Comparison of ENCODE assay signal across 21 cellular contexts in genomic region chr6:16150098-16150497, GRCh38. TPM values are rescaled to one million over a fixed set of nuclear protein-coding genes. Genes with fewer than 3 reads are reported as not detected.
A peak's percentile ranks its signal among the peaks of the same experiment; 100 is the strongest.
DNase-seq lines count a peak whose midpoint lies in the region; ATAC-seq and TF ChIP-seq lines count a peak whose summit lies in the region.
"Had no signal": no experiment of that assay in that cellular context is flagged by ENCODE, and none has a peak within 500 bp of the region (broad histone marks: within the 10 kb centered on the region; RNA-seq: fewer than 3 reads in every experiment).

No MANE protein-coding gene starts in this region.

- no peak overlapping the region for H3K4me3 ChIP-seq in lower lobe of right lung
- H3K4me3 ChIP-seq: A549, HAP-1 had no signal

- H3K27ac Mint-ChIP-seq in activated naive CD8-positive, alpha-beta T cell = peak overlapping the region; percentile 22
- no peak overlapping the region for H3K27ac Mint-ChIP-seq in activated naive CD8-positive, alpha-beta T cell treated with anti-CD3 and anti-CD28 coated beads for 36 hours
- peak overlapping the region in 2 of 3 donors; percentile 0 to 76 for H3K27ac Mint-ChIP-seq in IgD-negative memory B cell
- H3K27ac Mint-ChIP-seq in central memory CD8-positive, alpha-beta T cell (ENCODE audit: low read depth) = peak overlapping the region; percentile 10
- H3K27ac Mint-ChIP-seq in stimulated activated effector memory CD8-positive, alpha-beta T cell treated with anti-CD3 and anti-CD28 coated beads, Interleukin-12 subunit alpha, Interleukin-12 subunit beta, amount 100 ng/mL, for 72 hours = peak overlapping the region; percentile 27

- H3K27me3 ChIP-seq in lower lobe of right lung (ENCODE audit: low read depth) = no peaks in the 10 kb centered on the region

- no peak for ATAC-seq in central memory CD8-positive, alpha-beta T cell (replicated peaks; ENCODE audit: extremely low read depth, poor library complexity, severe bottlenecking)
- no peak for ATAC-seq in stimulated activated effector memory CD8-positive, alpha-beta T cell treated with anti-CD3 and anti-CD28 coated beads, Interleukin-12 subunit alpha, Interleukin-12 subunit beta, amount 100 ng/mL, for 72 hours
- ATAC-seq in lower lobe of right lung = no peak
- ATAC-seq: A549 had no signal

- intact Hi-C loops in lower lobe of right lung (cut with DNase I) = no loop called here

- peaks cover 27% of the 10 kb centered on the region for H3K4me1 Mint-ChIP-seq in activated naive CD8-positive, alpha-beta T cell (ENCODE audit: low read depth)
- H3K4me1 Mint-ChIP-seq in activated naive CD8-positive, alpha-beta T cell treated with anti-CD3 and anti-CD28 coated beads for 36 hours = no peaks in the 10 kb centered on the region
- H3K4me1 Mint-ChIP-seq in IgD-negative memory B cell = no peaks in the 10 kb centered on the region
- peaks cover 21% of the 10 kb centered on the region for H3K4me1 Mint-ChIP-seq in central memory CD8-positive, alpha-beta T cell
- peaks cover 18% of the 10 kb centered on the region for H3K4me1 Mint-ChIP-seq in stimulated activated effector memory CD8-positive, alpha-beta T cell treated with anti-CD3 and anti-CD28 coated beads, Interleukin-12 subunit alpha, Interleukin-12 subunit beta, amount 100 ng/mL, for 72 hours

- peaks cover 29% of the 10 kb centered on the region for H3K4me1 ChIP-seq in lower lobe of right lung

- H3K36me3 ChIP-seq in lower lobe of right lung = peaks cover 69% of the 10 kb centered on the region

- TF ChIP-seq CTCF in lower lobe of right lung (IDR thresholded peaks at IDR 0.05) = no peak

- no peak overlapping the region for H3K4me3 Mint-ChIP-seq in activated naive CD8-positive, alpha-beta T cell
- no peak overlapping the region for H3K4me3 Mint-ChIP-seq in activated naive CD8-positive, alpha-beta T cell treated with anti-CD3 and anti-CD28 coated beads for 36 hours
- no peak overlapping the region for H3K4me3 Mint-ChIP-seq in IgD-negative memory B cell
- peak overlapping the region; percentile 10 for H3K4me3 Mint-ChIP-seq in central memory CD8-positive, alpha-beta T cell
- H3K4me3 Mint-ChIP-seq in stimulated activated effector memory CD8-positive, alpha-beta T cell treated with anti-CD3 and anti-CD28 coated beads, Interleukin-12 subunit alpha, Interleukin-12 subunit beta, amount 100 ng/mL, for 72 hours = no peak overlapping the region

- peaks cover 4% of the 10 kb centered on the region for H3K9me3 Mint-ChIP-seq in activated naive CD8-positive, alpha-beta T cell (ENCODE audit: low read depth)
- H3K9me3 Mint-ChIP-seq in activated naive CD8-positive, alpha-beta T cell treated with anti-CD3 and anti-CD28 coated beads for 36 hours = peaks cover 2% of the 10 kb centered on the region
- peaks cover 0 to 4% (median under 1%) of the 10 kb centered on the region in 3 donors for H3K9me3 Mint-ChIP-seq in IgD-negative memory B cell
- H3K9me3 Mint-ChIP-seq in central memory CD8-positive, alpha-beta T cell = no peaks in the 10 kb centered on the region
- peaks cover under 1% of the 10 kb centered on the region for H3K9me3 Mint-ChIP-seq in stimulated activated effector memory CD8-positive, alpha-beta T cell treated with anti-CD3 and anti-CD28 coated beads, Interleukin-12 subunit alpha, Interleukin-12 subunit beta, amount 100 ng/mL, for 72 hours

- no peaks in the 10 kb centered on the region for H3K27me3 Mint-ChIP-seq in activated naive CD8-positive, alpha-beta T cell
- no peaks in the 10 kb centered on the region for H3K27me3 Mint-ChIP-seq in activated naive CD8-positive, alpha-beta T cell treated with anti-CD3 and anti-CD28 coated beads for 36 hours
- H3K27me3 Mint-ChIP-seq in IgD-negative memory B cell = no peaks in the 10 kb centered on the region
- no peaks in the 10 kb centered on the region for H3K27me3 Mint-ChIP-seq in central memory CD8-positive, alpha-beta T cell

- peaks cover 47% of the 10 kb centered on the region for H3K36me3 Mint-ChIP-seq in activated naive CD8-positive, alpha-beta T cell
- peaks cover 60% of the 10 kb centered on the region for H3K36me3 Mint-ChIP-seq in activated naive CD8-positive, alpha-beta T cell treated with anti-CD3 and anti-CD28 coated beads for 36 hours
- H3K36me3 Mint-ChIP-seq in IgD-negative memory B cell = peaks cover 16% of the 10 kb centered on the region
- H3K36me3 Mint-ChIP-seq in central memory CD8-positive, alpha-beta T cell (ENCODE audit: insufficient read depth) = peaks cover 68% of the 10 kb centered on the region
- peaks cover 68% of the 10 kb centered on the region for H3K36me3 Mint-ChIP-seq in stimulated activated effector memory CD8-positive, alpha-beta T cell treated with anti-CD3 and anti-CD28 coated beads, Interleukin-12 subunit alpha, Interleukin-12 subunit beta, amount 100 ng/mL, for 72 hours

- DNase-seq in activated naive CD8-positive, alpha-beta T cell treated with anti-CD3 and anti-CD28 coated beads for 36 hours = no peak
- no peak for DNase-seq in central memory CD8-positive, alpha-beta T cell (ENCODE audit: low spot score in 2 of 2)
- DNase-seq in stimulated activated effector memory CD8-positive, alpha-beta T cell treated with anti-CD3 and anti-CD28 coated beads, Interleukin-12 subunit alpha, Interleukin-12 subunit beta, amount 100 ng/mL, for 72 hours (ENCODE audit: low spot score in 2 of 2) = peak in 1 of 2 donors; percentile 44
- DNase-seq in SKM-1 treated with dmso at 0.1 percent for 144 hours (lab: John Stamatoyannopoulos, UW; ENCODE audit: unreplicated experiment) (no peak), inferior parietal cortex (ENCODE audit: extremely low spot score) (no peak), lower lobe of right lung (no peak)
- DNase-seq: Calu3; DMS79 treated with DMSO at 0.1 percent for 48 hours; GDM1; NCI-H1092 treated with DMSO at 0.1 percent for 48 hours; NCI-H1694; NCI-H345; NCI-H526 treated with DMSO at 0.1 percent for 48 hours; NK-92 treated with Interleukin-12 subunit alpha and Interleukin-12 subunit beta, amount 100 ng/mL, for 24 hours; OCI-M1; RPMI8226 had no signal

- no peaks in the 10 kb centered on the region for H3K9me3 ChIP-seq in lower lobe of right lung
- H3K9me3 ChIP-seq: A549, HAP-1 had no signal

- no peak overlapping the region for H3K27ac ChIP-seq in lower lobe of right lung
- H3K27ac ChIP-seq: A549, C4-2B had no signal

RNA-seq across cellular contexts. Expression of gene MYLIP, which starts 21.2 kb away (rescaled TPM):
- total RNA-seq in activated naive CD8-positive, alpha-beta T cell treated with anti-CD3 and anti-CD28 coated beads for 36 hours = 1 to 10 TPM; 8.4 to 10.0 TPM
- polyA plus RNA-seq in IgD-negative memory B cell = 117 TPM
- 48.8 TPM for total RNA-seq in lower lobe of right lung
